18 cellular contexts compared by ENCODE assay signal in the genomic region with DNA sequence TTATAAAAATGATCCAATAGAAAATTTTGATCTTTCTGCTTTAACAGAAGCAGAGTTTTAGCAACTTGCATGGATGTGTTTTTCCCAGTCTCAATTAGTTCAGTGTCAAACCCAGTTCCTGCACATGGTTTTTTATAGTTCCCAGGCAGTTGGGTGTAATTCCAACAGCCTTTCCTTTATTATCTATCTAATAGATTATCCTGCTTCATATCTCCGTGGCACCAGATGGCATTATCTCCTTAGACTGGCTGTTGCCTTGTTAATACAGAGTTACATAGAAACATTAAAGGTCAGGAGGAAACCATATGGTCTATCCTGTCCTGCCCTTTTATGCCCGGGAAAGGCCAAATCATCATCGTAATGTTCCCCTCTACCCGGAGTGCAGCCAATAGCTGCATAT.
"Had no signal": no experiment of that assay in that cellular context is flagged by ENCODE, and none has a peak within 500 bp of the region (broad histone marks: within the 10 kb centered on the region; RNA-seq: fewer than 3 reads in every experiment).

No MANE protein-coding gene starts in this region.

- ATAC-seq: activated CD8-positive, alpha-beta memory T cell treated with anti-CD3 and anti-CD28 coated beads, Interleukin-2, amount 10 ng/mL, durations not matched to agents 7 days and 5 days; gastroesophageal sphincter; natural killer cell; stimulated activated naive B cell treated with anti-CD40 and anti-IgM and Interleukin-4, amounts not matched to agents 10 μg/mL and 1 μg/mL and 100 μg/mL, for 72 hours had no signal

- DNase-seq: activated CD4-positive, alpha-beta T cell treated with anti-CD3 and anti-CD28 coated beads, Interleukin-2, amount 50 U/mL, for 48 hours; activated CD8-positive, alpha-beta memory T cell treated with anti-CD3 and anti-CD28 coated beads, Interleukin-2, amount 10 ng/mL, durations not matched to agents 7 days and 5 days; activated naive CD4-positive, alpha-beta T cell treated with anti-CD3 and anti-CD28 coated beads for 36 hours; activated T-cell treated with anti-CD3 and anti-CD28 coated beads, Interleukin-2, amount 50 U/mL, for 1 hour; erythroblast; left ventricle myocardium inferior; natural killer cell; retina; stimulated activated CD4-positive, alpha-beta T cell treated with anti-CD3 and anti-CD28 coated beads, Interleukin-15, amount 100 ng/mL, for 24 hours; stimulated activated CD4-positive, alpha-beta T cell treated with anti-CD3 and anti-CD28 coated beads, Interleukin-4, amount 100 ng/mL, for 1 hour; stimulated activated naive B cell treated with anti-CD40 and anti-IgM and Interleukin-4, amounts not matched to agents 10 μg/mL and 1 μg/mL and 100 μg/mL, for 72 hours; T1000; uterus had no signal

- H3K27ac ChIP-seq: ascending aorta, gastroesophageal sphincter, left ventricle myocardium inferior, neutrophil, thyroid gland, uterus, VCaP had no signal

- H3K9me3 ChIP-seq: ascending aorta, gastroesophageal sphincter, neutrophil, thyroid gland, uterus had no signal

- H3K27me3 ChIP-seq: ascending aorta, gastroesophageal sphincter, neutrophil, thyroid gland, uterus had no signal

- H3K36me3 ChIP-seq: ascending aorta, gastroesophageal sphincter, left ventricle myocardium inferior, neutrophil, thyroid gland, uterus had no signal

- H3K4me1 ChIP-seq: ascending aorta, gastroesophageal sphincter, left ventricle myocardium inferior, uterus had no signal

- H3K4me3 ChIP-seq: ascending aorta, gastroesophageal sphincter, left ventricle myocardium inferior, thyroid gland, uterus had no signal
